8 cellular contexts compared by ENCODE assay signal in the genomic region with DNA sequence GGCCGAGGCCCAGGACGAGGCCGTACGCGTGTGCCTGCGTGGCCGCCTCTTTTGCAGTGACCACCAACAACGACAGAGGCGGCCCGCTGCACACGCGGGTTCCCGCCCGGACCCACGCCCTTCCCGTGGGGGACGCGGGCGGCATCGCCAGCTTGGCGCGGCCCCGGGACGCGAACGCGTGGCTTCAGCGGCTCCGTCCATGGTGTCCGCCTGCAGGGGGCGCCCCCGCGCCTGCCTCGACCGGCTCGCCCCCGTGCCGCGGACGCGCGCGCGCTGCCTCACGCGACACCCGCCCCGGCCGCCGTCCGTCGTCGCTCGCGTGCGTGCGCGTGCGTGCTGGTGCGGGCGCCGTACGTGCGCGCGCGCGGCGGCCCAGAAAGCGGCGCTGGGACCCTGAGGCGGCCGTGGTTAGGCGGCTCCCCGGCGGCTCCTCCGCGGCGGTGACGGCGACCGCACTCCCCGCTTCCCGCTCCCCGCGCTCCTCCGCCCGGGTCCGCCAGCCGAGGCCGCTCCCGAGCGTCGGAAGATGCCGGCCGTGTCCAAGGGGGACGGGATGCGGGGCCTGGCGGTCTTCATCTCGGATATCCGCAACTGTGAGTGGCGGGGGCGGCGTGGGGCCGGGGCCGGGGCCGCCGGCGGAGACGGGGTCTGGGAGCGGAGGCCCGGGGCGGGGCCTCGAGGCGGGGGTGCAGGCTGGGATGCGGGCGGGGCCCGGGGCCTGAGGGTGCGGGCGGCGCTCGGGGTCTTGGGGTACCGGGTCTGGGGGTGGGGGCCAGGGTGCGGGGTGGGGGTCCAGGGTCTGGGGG. TPM values are rescaled to one million over a fixed set of nuclear protein-coding genes. Genes with fewer than 3 reads are reported as not detected.
DNase-seq lines count a peak whose midpoint lies in the region; ATAC-seq lines count a peak whose summit lies in the region.

A gene (plus strand): TSS at position 375 of the 806 bp plus-strand sequence. CDS start 152 bp downstream, at position 527.

- peak within 1 kb of the TSS; percentile 97 for H3K4me3 ChIP-seq in ACC112 (ENCODE audit: low read depth, low read length)

- H2AFZ ChIP-seq in ACC112 (ENCODE audit: low read length, unreplicated experiment): peak within 1 kb of the TSS; percentile 96

- peaks cover 44% of the 10 kb centered on the region for H3K79me2 ChIP-seq in ACC112 (ENCODE audit: control insufficient read depth, insufficient read depth, low read length, unreplicated experiment)

- intact Hi-C loops in left colon (cut with DNase I, micrococcal nuclease): no loop called here

- H3K36me3 ChIP-seq in ACC112 (ENCODE audit: insufficient read depth, low read length): no peaks in the 10 kb centered on the region

- ATAC-seq in GM18519 (IDR thresholded peaks at IDR 0.05; ENCODE audit: low FRiP score, unreplicated experiment): peak; percentile 47
- peak; percentile 54 for ATAC-seq in HG03097 (IDR thresholded peaks at IDR 0.05; ENCODE audit: low FRiP score, unreplicated experiment)
- peak; percentile 90 for ATAC-seq in left colon

- H3K27me3 ChIP-seq in ACC112 (ENCODE audit: insufficient read depth, low read length): no peaks in the 10 kb centered on the region

- DNase-seq in NCI-H345 (lab: John Stamatoyannopoulos, UW): peak; percentile 94
- peak; percentile 90 to 93 for DNase-seq in activated CD4-positive, alpha-beta T cell treated with anti-CD3 and anti-CD28 coated beads for 4 hours
- peak; percentile 81 to 94 for DNase-seq in left colon
- peak; percentile 90 to 96 for DNase-seq in stimulated activated CD4-positive, alpha-beta T cell treated with anti-CD3 and anti-CD28 coated beads, Interleukin-1b, Interleukin-23, amount 100 ng/mL, for 4 hours (ENCODE audit: low read depth in 2 of 2)

- H3K27ac ChIP-seq in ACC112 (ENCODE audit: low read depth, low read length) (peak within 1 kb of the TSS; percentile 81), cingulate gyrus (ENCODE audit: low read depth, low read length) (peak within 1 kb of the TSS; percentile 65)

- peaks cover 7% of the 10 kb centered on the region for H3K4me1 ChIP-seq in ACC112 (ENCODE audit: control insufficient read depth, insufficient read depth, low read length, unreplicated experiment)

RNA-seq across cellular contexts. Expression of the gene that starts here (rescaled TPM):
- 10 to 100 TPM; 61.6 to 68.8 TPM for total RNA-seq in left colon

Comparison
In these comparisons a context has a peak if more than half of its experiments do, and no peak if none do; other contexts are left out.
1. Peak in every context shown above with its lines: DNase-seq, ATAC-seq, H3K4me3 ChIP-seq and H3K27ac ChIP-seq.